ENCODE assay signal across 10 cellular contexts in genomic region chr4:152304220-152304619, GRCh38.
DNase-seq lines count a peak whose midpoint lies in the region; ATAC-seq and TF ChIP-seq lines count a peak whose summit lies in the region.
"Had no signal": no experiment of that assay in that cellular context is flagged by ENCODE, and none has a peak within 500 bp of the region (broad histone marks: within the 10 kb centered on the region; RNA-seq: fewer than 3 reads in every experiment).

No MANE protein-coding gene starts in this region.

- no peak for TF ChIP-seq CTCF in progenitor cell of endocrine pancreas (IDR thresholded peaks at IDR 0.05; ENCODE audit: unreplicated experiment)

- H3K4me1 Mint-ChIP-seq in progenitor cell of endocrine pancreas (ENCODE audit: low read depth), result peaks cover 9% of the 10 kb centered on the region
- H3K4me1 Mint-ChIP-seq in activated naive CD8-positive, alpha-beta T cell treated with anti-CD3 and anti-CD28 coated beads for 36 hours, result no peaks in the 10 kb centered on the region

- H3K4me3 Mint-ChIP-seq in progenitor cell of endocrine pancreas (ENCODE audit: low read depth), result no peak overlapping the region
- H3K4me3 Mint-ChIP-seq in activated naive CD8-positive, alpha-beta T cell treated with anti-CD3 and anti-CD28 coated beads for 36 hours, result no peak overlapping the region

- H3K36me3 Mint-ChIP-seq in progenitor cell of endocrine pancreas (ENCODE audit: insufficient read depth), result no peaks in the 10 kb centered on the region
- H3K36me3 Mint-ChIP-seq in activated naive CD8-positive, alpha-beta T cell treated with anti-CD3 and anti-CD28 coated beads for 36 hours, result no peaks in the 10 kb centered on the region

- no peaks in the 10 kb centered on the region for H3K9me3 Mint-ChIP-seq in progenitor cell of endocrine pancreas (ENCODE audit: low read depth)
- H3K9me3 Mint-ChIP-seq in activated naive CD8-positive, alpha-beta T cell treated with anti-CD3 and anti-CD28 coated beads for 36 hours, result no peaks in the 10 kb centered on the region

- peak; percentile 88 for ATAC-seq in GM19025 (IDR thresholded peaks at IDR 0.05; ENCODE audit: low read depth, unreplicated experiment)
- peak; percentile 92 for ATAC-seq in HG02610 (IDR thresholded peaks at IDR 0.05; ENCODE audit: unreplicated experiment)

- no peaks in the 10 kb centered on the region for H3K27me3 Mint-ChIP-seq in progenitor cell of endocrine pancreas
- no peaks in the 10 kb centered on the region for H3K27me3 Mint-ChIP-seq in activated naive CD8-positive, alpha-beta T cell treated with anti-CD3 and anti-CD28 coated beads for 36 hours

- peak overlapping the region; percentile 57 for H3K27ac Mint-ChIP-seq in progenitor cell of endocrine pancreas
- H3K27ac Mint-ChIP-seq in activated naive CD8-positive, alpha-beta T cell treated with anti-CD3 and anti-CD28 coated beads for 36 hours, result no peak overlapping the region

- DNase-seq in HK-2 (ENCODE audit: unreplicated experiment) (peak; percentile 33), progenitor cell of endocrine pancreas (ENCODE audit: low spot score, unreplicated experiment) (no peak), NCI-H69 (lab: John Stamatoyannopoulos, UW) (no peak), superior temporal gyrus (ENCODE audit: extremely low spot score) (no peak)
- DNase-seq in activated naive CD8-positive, alpha-beta T cell treated with anti-CD3 and anti-CD28 coated beads for 36 hours, result no peak
- DNase-seq: activated CD4-positive, CD25-positive, alpha-beta regulatory T cell treated with anti-CD3 and anti-CD28 coated beads, Interleukin-2, amount 50 U/mL, for 72 hours; NCI-H524; thyroid gland had no signal
